ENCODE assay signal across 8 cellular contexts in genomic region chr9:133031130-133031422, GRCh38. TPM values are rescaled to one million over a fixed set of nuclear protein-coding genes. Genes with fewer than 3 reads are reported as not detected.
DNase-seq lines count a peak whose midpoint lies in the region; ATAC-seq and TF ChIP-seq lines count a peak whose summit lies in the region.

No MANE protein-coding gene starts in this region.

- H3K4me3 ChIP-seq in left lung: peak overlapping the region; percentile 78 to 88
- peak overlapping the region; percentile 99 for H3K4me3 ChIP-seq in thoracic aorta

- peaks cover 8% of the 10 kb centered on the region for H3K36me3 Mint-ChIP-seq in activated CD4-positive, alpha-beta T cell treated with anti-CD3 and anti-CD28 coated beads, Interleukin-2, amount 10 ng/mL, durations not matched to agents 24 days and 14 days (ENCODE audit: low read depth)

- H3K9me3 ChIP-seq in left lung (no peaks in the 10 kb centered on the region), thoracic aorta (no peaks in the 10 kb centered on the region)

- intact Hi-C loops in activated CD4-positive, alpha-beta T cell treated with anti-CD3 and anti-CD28 coated beads, Interleukin-2, amount 10 ng/mL, durations not matched to agents 24 days and 14 days (cut with micrococcal nuclease): loop anchor here (2.0 to 5.0 kb wide), 2 partner anchors 118 to 1904 kb away; partner anchors contain the start of gene NUP214
- intact Hi-C loops in left lung (cut with DNase I): no loop called here

- no peaks in the 10 kb centered on the region for H3K27me3 Mint-ChIP-seq in activated CD4-positive, alpha-beta T cell treated with anti-CD3 and anti-CD28 coated beads, Interleukin-2, amount 10 ng/mL, durations not matched to agents 24 days and 14 days

- H3K4me1 Mint-ChIP-seq in activated CD4-positive, alpha-beta T cell treated with anti-CD3 and anti-CD28 coated beads, Interleukin-2, amount 10 ng/mL, durations not matched to agents 24 days and 14 days: peaks cover 32% of the 10 kb centered on the region

- H3K36me3 ChIP-seq in left lung (peaks cover 0 to 10% of the 10 kb centered on the region in 2 donors), thoracic aorta (no peaks in the 10 kb centered on the region)

- H3K27me3 ChIP-seq in left lung (no peaks in the 10 kb centered on the region), thoracic aorta (replicated peaks; ENCODE audit: insufficient read depth) (no peaks in the 10 kb centered on the region)

- DNase-seq in activated CD4-positive, alpha-beta T cell treated with anti-CD3 and anti-CD28 coated beads, Interleukin-2, amount 10 ng/mL, durations not matched to agents 24 days and 14 days: no peak
- DNase-seq in activated CD4-positive, alpha-beta T cell treated with anti-CD3 and anti-CD28 coated beads for 48 hours: no peak
- DNase-seq in left lung: no peak
- no peak for DNase-seq in thoracic aorta (ENCODE audit: low spot score)
- DNase-seq in anterior cingulate cortex (lab: John Stamatoyannopoulos, UW): no peak
- DNase-seq in COLO668 (lab: John Stamatoyannopoulos, UW; ENCODE audit: unreplicated experiment): no peak
- no peak for DNase-seq in NCI-H510A treated with DMSO at 0.1 percent for 48 hours (lab: John Stamatoyannopoulos, UW)

- TF ChIP-seq CTCF in left lung (IDR thresholded peaks at IDR 0.05): no peak
- TF ChIP-seq CTCF in thoracic aorta (IDR thresholded peaks at IDR 0.05): no peak

- H3K27ac Mint-ChIP-seq in activated CD4-positive, alpha-beta T cell treated with anti-CD3 and anti-CD28 coated beads, Interleukin-2, amount 10 ng/mL, durations not matched to agents 24 days and 14 days: peak overlapping the region; percentile 95

- ATAC-seq in left lung: no peak
- ATAC-seq in thoracic aorta (ENCODE audit: insufficient number of reproducible peaks, low FRiP score, low read depth): no peak

- H3K4me1 ChIP-seq in left lung: peaks cover 22 to 44% of the 10 kb centered on the region in 2 donors
- peaks cover 15 to 29% of the 10 kb centered on the region in 2 donors for H3K4me1 ChIP-seq in thoracic aorta (ENCODE audit: control insufficient read depth in 1 of 2, low read depth in 2 of 2)

- no peaks in the 10 kb centered on the region for H3K9me3 Mint-ChIP-seq in activated CD4-positive, alpha-beta T cell treated with anti-CD3 and anti-CD28 coated beads, Interleukin-2, amount 10 ng/mL, durations not matched to agents 24 days and 14 days

- H3K27ac ChIP-seq in angular gyrus (ENCODE audit: low read depth, low read length): peak overlapping the region; percentile 85
- peak overlapping the region; percentile 88 to 94 for H3K27ac ChIP-seq in left lung
- peak overlapping the region; percentile 91 to 95 for H3K27ac ChIP-seq in thoracic aorta

- peak overlapping the region; percentile 91 for H3K4me3 Mint-ChIP-seq in activated CD4-positive, alpha-beta T cell treated with anti-CD3 and anti-CD28 coated beads, Interleukin-2, amount 10 ng/mL, durations not matched to agents 24 days and 14 days

RNA-seq across cellular contexts. Expression of gene GTF3C5, which starts 0.3 kb away (rescaled TPM):
- total RNA-seq in activated CD4-positive, alpha-beta T cell treated with anti-CD3 and anti-CD28 coated beads, Interleukin-2, amount 10 ng/mL, durations not matched to agents 24 days and 14 days: 85.4 and 92.3 TPM in 2 replicates
- total RNA-seq in left lung (10 to 100 TPM; 37.3 to 41.5 TPM), thoracic aorta (10 to 100 TPM; 40.6 to 54.3 TPM)

RNA-seq across cellular contexts. Expression of gene CEL, which starts 30.7 kb away (rescaled TPM):
- total RNA-seq in activated CD4-positive, alpha-beta T cell treated with anti-CD3 and anti-CD28 coated beads, Interleukin-2, amount 10 ng/mL, durations not matched to agents 24 days and 14 days: 1.8 and 2.0 TPM in 2 replicates
- total RNA-seq in left lung: 1 to 10 TPM in 1 of 2 donors, under 1 TPM in 1; 0.47 to 1.1 TPM
- total RNA-seq in thoracic aorta: 1 to 10 TPM in 1 of 2 donors, under 1 TPM in 1; 0.78 to 5.3 TPM

RNA-seq across cellular contexts. Expression of gene GFI1B, which starts 52.6 kb away (rescaled TPM):
- not detected in 2 replicates for total RNA-seq in activated CD4-positive, alpha-beta T cell treated with anti-CD3 and anti-CD28 coated beads, Interleukin-2, amount 10 ng/mL, durations not matched to agents 24 days and 14 days
- under 1 TPM; 0.18 to 0.90 TPM for total RNA-seq in left lung
- total RNA-seq in thoracic aorta: not detected
